In the genomic region with DNA sequence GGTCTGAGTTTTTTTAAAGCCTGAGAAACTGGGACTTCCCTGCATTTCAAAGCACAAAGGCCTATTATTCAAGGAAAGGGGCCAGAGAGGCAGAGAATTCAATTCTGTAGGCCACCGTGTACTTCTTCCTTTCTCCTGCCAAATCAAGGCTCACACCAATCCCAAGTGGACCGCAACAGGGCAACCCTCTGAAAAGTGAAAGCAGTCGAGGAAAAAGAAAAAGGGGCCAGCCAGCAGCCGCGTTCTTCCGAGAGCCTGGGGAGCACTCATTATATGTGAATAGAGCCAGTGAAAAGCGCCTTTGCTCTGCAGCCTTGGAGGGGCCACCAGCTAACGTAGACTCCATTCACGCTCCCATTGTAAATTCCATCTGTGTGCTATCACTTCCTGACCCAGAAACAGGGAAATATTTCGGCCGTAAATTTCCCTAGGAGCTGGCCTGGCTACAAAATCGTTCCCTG, we compare ENCODE assay signal across 7 cellular contexts. TPM values are rescaled to one million over a fixed set of nuclear protein-coding genes. Genes with fewer than 3 reads are reported as not detected.
DNase-seq lines count a peak whose midpoint lies in the region; ATAC-seq and TF ChIP-seq lines count a peak whose summit lies in the region.

No MANE protein-coding gene starts in this region.

- DNase-seq in RWPE2 (ENCODE audit: low spot score) (no peak), fibroblast of lung (ENCODE audit: low read depth in 2 of 2) (peak; percentile 34 to 78), upper lobe of right lung (no peak)

- peak overlapping the region; percentile 57 for H2AFZ ChIP-seq in fibroblast of lung (ENCODE audit: low read length)

- peak overlapping the region; percentile 34 for H3K9ac ChIP-seq in fibroblast of lung (ENCODE audit: insufficient read depth, low read length)

- no peaks in the 10 kb centered on the region for H3K79me2 ChIP-seq in fibroblast of lung (ENCODE audit: control insufficient read depth, insufficient read depth, low read length)

- H3K9me3 ChIP-seq in RWPE2 (ENCODE audit: severe bottlenecking) (no peaks in the 10 kb centered on the region), fibroblast of lung (ENCODE audit: control insufficient read depth, insufficient read depth, low read depth, low read length) (no peaks in the 10 kb centered on the region), muscle layer of duodenum (ENCODE audit: control insufficient read depth in 1 of 2, low read length in 2 of 2) (no peaks in the 10 kb centered on the region), upper lobe of right lung (no peaks in the 10 kb centered on the region)

- peak overlapping the region; percentile 84 for H3K4me2 ChIP-seq in fibroblast of lung (ENCODE audit: extremely low read depth, insufficient read depth, low read length)

- H3K4me1 ChIP-seq in RWPE2 (ENCODE audit: insufficient read depth, poor library complexity, severe bottlenecking) = peaks cover 8% of the 10 kb centered on the region
- no peaks in the 10 kb centered on the region for H3K4me1 ChIP-seq in fibroblast of lung (ENCODE audit: control insufficient read depth, extremely low read depth, insufficient read depth, low read length)
- H3K4me1 ChIP-seq in muscle layer of duodenum (ENCODE audit: control insufficient read depth in 1 of 2, insufficient read depth in 2 of 2, low read length in 2 of 2) = no peaks in the 10 kb centered on the region
- H3K4me1 ChIP-seq in upper lobe of right lung = no peaks in the 10 kb centered on the region

- intact Hi-C loops in upper lobe of right lung (cut with DNase I) = no loop called here

- no peak for TF ChIP-seq CTCF in RWPE2 (IDR thresholded peaks at IDR 0.05; ENCODE audit: poor library complexity, severe bottlenecking)
- TF ChIP-seq CTCF in fibroblast of lung (conservative IDR thresholded peaks at IDR 0.05 in 1 of 2, IDR thresholded peaks at IDR 0.05 in 1 of 2; ENCODE audit: low read depth in 1 of 2, low read length in 2 of 2) = no peak
- no peak for TF ChIP-seq CTCF in upper lobe of right lung (IDR thresholded peaks at IDR 0.05)

- ATAC-seq in RWPE2 (ENCODE audit: low read depth) (peak; percentile 87), upper lobe of right lung (peak; percentile 61), GM18858 (IDR thresholded peaks at IDR 0.05; ENCODE audit: unreplicated experiment) (no peak), HG02759 (IDR thresholded peaks at IDR 0.05; ENCODE audit: unreplicated experiment) (no peak), HG02970 (IDR thresholded peaks at IDR 0.05; ENCODE audit: low FRiP score, unreplicated experiment) (no peak)

- H3K27ac ChIP-seq in RWPE2 (ENCODE audit: poor library complexity, severe bottlenecking) (peak overlapping the region; percentile 21), fibroblast of lung (ENCODE audit: insufficient read depth, low read length) (peak overlapping the region; percentile 35), muscle layer of duodenum (ENCODE audit: low read length) (peak overlapping the region; percentile 79), upper lobe of right lung (peak overlapping the region; percentile 51)

- H3K36me3 ChIP-seq in RWPE2 (ENCODE audit: low read depth) (no peaks in the 10 kb centered on the region), fibroblast of lung (ENCODE audit: control insufficient read depth, insufficient read depth, low read length) (no peaks in the 10 kb centered on the region), muscle layer of duodenum (ENCODE audit: control insufficient read depth in 1 of 2, insufficient read depth in 2 of 2, low read length in 2 of 2) (no peaks in the 10 kb centered on the region), upper lobe of right lung (no peaks in the 10 kb centered on the region)

- H4K20me1 ChIP-seq in fibroblast of lung (ENCODE audit: control insufficient read depth, extremely low read depth, insufficient read depth, low read length) = no peaks in the 10 kb centered on the region

- H3K27me3 ChIP-seq in RWPE2 (ENCODE audit: insufficient read depth, poor library complexity, severe bottlenecking) (no peaks in the 10 kb centered on the region), fibroblast of lung (ENCODE audit: control insufficient read depth, insufficient read depth, low read length) (no peaks in the 10 kb centered on the region), muscle layer of duodenum (ENCODE audit: low read depth, low read length) (no peaks in the 10 kb centered on the region), upper lobe of right lung (no peaks in the 10 kb centered on the region)

- H3K4me3 ChIP-seq in RWPE2 (ENCODE audit: severe bottlenecking) (no peak overlapping the region), fibroblast of lung (replicated peaks in 1 of 4; ENCODE audit: control extremely low read depth in 1 of 4, insufficient read depth in 1 of 4, low read depth in 3 of 4, low read length in 4 of 4) (peak overlapping the region; percentile 16 to 49 (median 29)), muscle layer of duodenum (ENCODE audit: low read depth in 1 of 2, low read length in 2 of 2) (peak overlapping the region; percentile 50 to 56), upper lobe of right lung (peak overlapping the region; percentile 32)

RNA-seq across cellular contexts. Expression of a gene that starts 45.9 kb away (rescaled TPM):
- 59.9 and 68.3 TPM in 2 replicates for total RNA-seq in fibroblast of lung
- polyA plus RNA-seq in fibroblast of lung = 48.9 and 57.8 TPM in 2 replicates
- polyA plus RNA-seq in fibroblast of lung (2012) = 40.5 and 46.6 TPM in 2 replicates
- polyA minus RNA-seq in fibroblast of lung (ENCODE audit: low replicate concordance) = 15.4 and 32.2 TPM in 2 replicates
- 34.8 TPM for total RNA-seq in upper lobe of right lung

Comparison
In these comparisons a context has a peak if more than half of its experiments do, and no peak if none do; other contexts are left out.
1. ATAC-seq: peak in RWPE2 (single experiment) and upper lobe of right lung (single experiment); none in GM18858 (single experiment), HG02759 (single experiment) and HG02970 (single experiment).
2. DNase-seq: peak in fibroblast of lung (2 of 2); none in RWPE2 (single experiment) and upper lobe of right lung (single experiment).
3. H3K27ac ChIP-seq: peak in every context shown above with its lines; median percentile 79 in muscle layer of duodenum; 51 in upper lobe of right lung; 35 in fibroblast of lung; 21 in RWPE2.